In the genomic region with DNA sequence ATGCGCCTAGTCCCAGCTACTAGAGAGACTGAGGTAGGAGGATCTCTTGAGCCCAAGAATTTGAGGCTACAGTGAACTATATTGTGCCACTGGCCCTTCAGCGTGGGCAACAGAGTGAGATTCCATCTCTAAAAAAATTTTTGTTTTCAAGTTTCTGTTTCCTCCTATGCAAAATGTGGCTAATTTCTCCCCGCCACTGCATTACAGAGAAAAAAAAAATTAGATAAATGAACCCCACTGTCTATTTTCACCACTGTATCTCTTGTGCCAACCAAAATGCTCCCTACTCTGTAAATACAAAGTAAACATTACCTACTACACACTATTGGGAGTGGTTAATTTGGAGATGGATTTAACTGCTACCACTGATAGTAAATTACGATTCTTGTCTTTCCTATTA, we compare ENCODE assay signal across 13 cellular contexts. TPM values are rescaled to one million over a fixed set of nuclear protein-coding genes. Genes with fewer than 3 reads are reported as not detected.
A peak's percentile ranks its signal among the peaks of the same experiment; 100 is the strongest.
DNase-seq lines count a peak whose midpoint lies in the region; ATAC-seq and TF ChIP-seq lines count a peak whose summit lies in the region.
"Had no signal": no experiment of that assay in that cellular context is flagged by ENCODE, and none has a peak within 500 bp of the region (broad histone marks: within the 10 kb centered on the region; RNA-seq: fewer than 3 reads in every experiment).

No MANE protein-coding gene starts in this region.

- peaks cover 5% of the 10 kb centered on the region for H3F3A ChIP-seq in PC-3 (ENCODE audit: low read length, unreplicated experiment)

- peaks cover 31% of the 10 kb centered on the region for H3K79me2 ChIP-seq in PC-3 (ENCODE audit: low read length)
- H3K79me2 ChIP-seq in hepatocyte = peaks cover 45% of the 10 kb centered on the region

- H3K27me3 ChIP-seq in PC-3 (ENCODE audit: low read length) (no peaks in the 10 kb centered on the region), hepatocyte (no peaks in the 10 kb centered on the region), tibial nerve (no peaks in the 10 kb centered on the region), HAP-1 (ENCODE audit: low read depth) (no peaks in the 10 kb centered on the region)

- DNase-seq in activated T-cell treated with anti-CD3 and anti-CD28 coated beads, Interleukin-2, amount 50 U/mL, for 72 hours = no peak
- no peak for DNase-seq in activated T-cell treated with anti-CD3 and anti-CD28 coated beads, Interleukin-2, amount 50 U/mL, for 48 hours
- DNase-seq in PC-3 (no peak), hepatocyte (ENCODE audit: low spot score) (no peak), tibial nerve (ENCODE audit: low spot score in 2 of 2) (no peak), HAP-1 (ENCODE audit: low spot score in 2 of 2) (no peak), T-helper 9 cell (no peak), NCI-H1092 (lab: John Stamatoyannopoulos, UW) (no peak)
- DNase-seq: cortex of kidney, foreskin fibroblast, left ventricle myocardium inferior, NCI-H1092 treated with DMSO at 0.1 percent for 48 hours, NCI-H69 had no signal

- H3K9me2 ChIP-seq in PC-3 (replicated peaks; ENCODE audit: low read length) = no peaks in the 10 kb centered on the region
- no peaks in the 10 kb centered on the region for H3K9me2 ChIP-seq in hepatocyte (replicated peaks; ENCODE audit: insufficient read depth)

- H3K4me3 ChIP-seq in PC-3 (ENCODE audit: low read length) (peak overlapping the region; percentile 86), hepatocyte (no peak overlapping the region), tibial nerve (no peak overlapping the region), HAP-1 (no peak overlapping the region)

- no peaks in the 10 kb centered on the region for H3K9me3 Mint-ChIP-seq in activated T-cell treated with anti-CD3 and anti-CD28 coated beads, Interleukin-2, amount 50 U/mL, for 72 hours

- H3K4me3 Mint-ChIP-seq in activated T-cell treated with anti-CD3 and anti-CD28 coated beads, Interleukin-2, amount 50 U/mL, for 72 hours = peak overlapping the region; percentile 94 to 100

- H2AFZ ChIP-seq in PC-3 (ENCODE audit: low read length) (no peak overlapping the region), hepatocyte (no peak overlapping the region)

- H3K4me2 ChIP-seq in PC-3 (ENCODE audit: low read length) = peak overlapping the region; percentile 93
- H3K4me2 ChIP-seq in hepatocyte = peak overlapping the region; percentile 88

- no peak overlapping the region for H3K9ac ChIP-seq in PC-3 (ENCODE audit: low read length)

- H3K27me3 Mint-ChIP-seq in activated T-cell treated with anti-CD3 and anti-CD28 coated beads, Interleukin-2, amount 50 U/mL, for 72 hours (ENCODE audit: low read depth) = no peaks in the 10 kb centered on the region

- H3K27ac ChIP-seq in PC-3 (ENCODE audit: low read length) (no peak overlapping the region), hepatocyte (no peak overlapping the region), tibial nerve (peak overlapping the region in 3 of 4 donors; percentile 59 to 100 (median 95))

- H3K4me1 ChIP-seq in PC-3 (ENCODE audit: insufficient read depth, low read length) (peaks cover 31% of the 10 kb centered on the region), hepatocyte (ENCODE audit: insufficient read depth) (peaks cover 10% of the 10 kb centered on the region), tibial nerve (peaks cover 0 to 38% (median 25%) of the 10 kb centered on the region in 4 donors), HAP-1 (peaks cover 16% of the 10 kb centered on the region)

- peaks cover 7% of the 10 kb centered on the region; the same call in 1 of the 2 replicates for H3K36me3 ChIP-seq in PC-3 (ENCODE audit: low read depth, low read length)
- no peaks in the 10 kb centered on the region for H3K36me3 ChIP-seq in hepatocyte (replicated peaks; ENCODE audit: insufficient read depth, low read depth)
- H3K36me3 ChIP-seq in tibial nerve = peaks cover 0 to 33% (median under 1%) of the 10 kb centered on the region in 3 donors
- peaks cover 15% of the 10 kb centered on the region for H3K36me3 ChIP-seq in HAP-1 (replicated peaks)

- TF ChIP-seq POLR2A in tibial nerve (IDR thresholded peaks at IDR 0.05) = no peak

- no peak for TF ChIP-seq EP300 in tibial nerve (IDR thresholded peaks at IDR 0.05)

- TF ChIP-seq CTCF in PC-3 (conservative IDR thresholded peaks at IDR 0.05; ENCODE audit: low read depth, low read length) (no peak), hepatocyte (IDR thresholded peaks at IDR 0.05; ENCODE audit: poor library complexity) (no peak), tibial nerve (IDR thresholded peaks at IDR 0.05) (no peak)

- in situ Hi-C loops in HAP-1 (cut with MboI; ENCODE audit: low sequenced_read_pairs) = no loop called here

- H3K27ac Mint-ChIP-seq in activated T-cell treated with anti-CD3 and anti-CD28 coated beads, Interleukin-2, amount 50 U/mL, for 72 hours = peak overlapping the region; percentile 100

- H4K20me1 ChIP-seq in PC-3 (ENCODE audit: low read length) (no peaks in the 10 kb centered on the region), hepatocyte (ENCODE audit: insufficient read depth, poor library complexity, severe bottlenecking) (peaks cover 9% of the 10 kb centered on the region)

- BruUV-seq in PC-3 (replicated peaks; lab: Mats Ljungman, UMichigan) = no TSS peak

- peaks cover 13 to 25% of the 10 kb centered on the region in 2 donors for H3K36me3 Mint-ChIP-seq in activated T-cell treated with anti-CD3 and anti-CD28 coated beads, Interleukin-2, amount 50 U/mL, for 72 hours (ENCODE audit: insufficient read depth in 2 of 2)

- POLR2A ChIA-PET in PC-3 (lab: Charles Lee; ENCODE audit: unreplicated experiment) = no interaction called here

- H3K4me1 Mint-ChIP-seq in activated T-cell treated with anti-CD3 and anti-CD28 coated beads, Interleukin-2, amount 50 U/mL, for 72 hours (ENCODE audit: low read depth) = peaks cover 74% of the 10 kb centered on the region

- ATAC-seq in activated T-cell treated with anti-CD3 and anti-CD28 coated beads, Interleukin-2, amount 50 U/mL, for 72 hours (replicated peaks in 1 of 2) = no peak
- no peak for ATAC-seq in PC-3

- H3K9me3 ChIP-seq in PC-3 (ENCODE audit: low read length) = no peaks in the 10 kb centered on the region
- H3K9me3 ChIP-seq in hepatocyte (ENCODE audit: low read depth) = no peaks in the 10 kb centered on the region
- no peaks in the 10 kb centered on the region for H3K9me3 ChIP-seq in tibial nerve
- no peaks in the 10 kb centered on the region for H3K9me3 ChIP-seq in HAP-1
- H3K9me3 ChIP-seq: left ventricle myocardium inferior had no signal

- intact Hi-C loops in PC-3 (cut with micrococcal nuclease) = no loop called here

- CTCF ChIA-PET in PC-3 (lab: Charles Lee) = no interaction called here

- 95% methylated on average over 4 of the region's 4 CpGs for WGBS in hepatocyte (ENCODE audit: low lambda C conversion rate, missing lambda C conversion rate)
- WGBS in tibial nerve, 2 donors = 66 to 75% methylated on average over 4 of the region's 4 CpGs

RNA-seq across cellular contexts. Expression of a gene that starts 2.0 kb away (rescaled TPM):
- total RNA-seq in activated T-cell treated with anti-CD3 and anti-CD28 coated beads, Interleukin-2, amount 50 U/mL, for 72 hours = 10 to 100 TPM; 74.3 TPM
- 6.7 and 9.6 TPM in 2 replicates for total RNA-seq in PC-3 (2014; rRNA removed)
- total RNA-seq in hepatocyte = 12.0 and 15.5 TPM in 2 replicates
- polyA plus RNA-seq in hepatocyte = 7.0 and 8.8 TPM in 2 replicates
- total RNA-seq in tibial nerve = 10 to 100 TPM; 44.6 to 57.5 (median 54.4) TPM

RNA-seq across cellular contexts. Expression of a gene that starts 9.1 kb away (rescaled TPM):
- total RNA-seq in activated T-cell treated with anti-CD3 and anti-CD28 coated beads, Interleukin-2, amount 50 U/mL, for 72 hours = 100 to 1,000 TPM; 106 to 122 TPM
- total RNA-seq in PC-3 (2014; rRNA removed) (22.6 and 24.9 TPM in 2 replicates), hepatocyte (11.8 and 13.1 TPM in 2 replicates), tibial nerve (10 to 100 TPM; 22.9 to 73.5 (median 38.8) TPM)
- 10.3 TPM in 2 replicates for polyA plus RNA-seq in hepatocyte

Comparison
In these comparisons a context has a peak if more than half of its experiments do, and no peak if none do; other contexts are left out.
1. H3K27ac ChIP-seq: peak in tibial nerve (3 of 4); none in PC-3 (single experiment) and hepatocyte (single experiment).